Comparison of ENCODE assay signal across 8 cellular contexts in genomic region chr19:4007021-4007835, GRCh38. TPM values are rescaled to one million over a fixed set of nuclear protein-coding genes. Genes with fewer than 3 reads are reported as not detected.
DNase-seq lines count a peak whose midpoint lies in the region; ATAC-seq and TF ChIP-seq lines count a peak whose summit lies in the region.

Gene PIAS4 (plus strand): TSS chr19:4007736. CDS start chr19:4007761, 25 bp downstream.

- peak within 1 kb of the TSS; percentile 88 for H3K4me3 ChIP-seq in kidney epithelial cell (ENCODE audit: low read depth, low read length)

- DNase-seq in AG09319 (ENCODE audit: extremely low read depth, low read depth): peak; percentile 82
- peak; percentile 84 for DNase-seq in NCI-H446 treated with DMSO at 0.1 percent for 48 hours (lab: John Stamatoyannopoulos, UW)
- peak; percentile 93 for DNase-seq in activated CD4-positive, alpha-beta T cell treated with anti-CD3 and anti-CD28 coated beads for 1 hour
- DNase-seq in cerebellar nuclear complex (lab: John Stamatoyannopoulos, UW): peak; percentile 32 to 87
- peak; percentile 62 for DNase-seq in kidney epithelial cell (ENCODE audit: low read depth)
- peak; percentile 86 to 97 for DNase-seq in stimulated activated CD4-positive, alpha-beta T cell treated with anti-CD3 and anti-CD28 coated beads, Interleukin-15, amount 100 ng/mL, for 48 hours (ENCODE audit: low read depth in 2 of 2)

- TF ChIP-seq CTCF in AG09319 (IDR thresholded peaks at IDR 0.05; ENCODE audit: low read depth, low read length) (no peak), kidney epithelial cell (IDR thresholded peaks at IDR 0.05; ENCODE audit: insufficient read depth, low read length, poor library complexity, severe bottlenecking) (no peak)

- ATAC-seq in GM19035 (IDR thresholded peaks at IDR 0.05; ENCODE audit: unreplicated experiment): peak; percentile 83
- ATAC-seq in HG03342 (IDR thresholded peaks at IDR 0.05; ENCODE audit: unreplicated experiment): peak; percentile 72

- no peaks in the 10 kb centered on the region for H3K36me3 ChIP-seq in kidney epithelial cell (ENCODE audit: control insufficient read depth, insufficient read depth, low read length)

- no peaks in the 10 kb centered on the region for H3K27me3 ChIP-seq in kidney epithelial cell (ENCODE audit: control insufficient read depth, insufficient read depth, low read length)

RNA-seq across cellular contexts. Expression of gene PIAS4, which starts in this region (rescaled TPM):
- 38.1 and 43.7 TPM in 2 replicates for total RNA-seq in kidney epithelial cell

Comparison
In these comparisons a context has a peak if more than half of its experiments do, and no peak if none do; other contexts are left out.
1. Peak in every context shown above with its lines: DNase-seq, ATAC-seq and H3K4me3 ChIP-seq.